In the genomic region with DNA sequence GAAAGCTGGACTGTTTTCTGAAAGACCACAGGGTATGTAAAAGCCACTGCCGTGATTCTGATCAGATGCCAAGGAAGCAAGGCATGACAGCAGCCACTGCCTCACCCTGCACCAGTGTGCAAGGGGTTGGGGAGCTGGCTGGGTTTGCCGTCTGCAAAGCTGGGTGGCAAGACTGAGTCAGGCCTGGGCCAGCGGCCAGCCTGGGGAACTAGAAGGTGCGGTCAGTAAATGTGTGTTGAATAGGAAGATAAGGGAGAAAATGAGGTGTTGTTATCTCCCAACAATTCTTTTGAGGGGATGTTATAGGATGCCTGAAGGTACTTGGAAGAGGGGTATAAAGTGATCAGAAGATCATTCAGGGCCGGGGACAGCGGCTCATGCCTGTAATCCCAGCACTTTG, we compare ENCODE assay signal across 1 cellular context.
TF ChIP-seq lines count a peak whose summit lies in the region.

No MANE protein-coding gene starts in this region.

TF ChIP-seq in HCT116, 20 proteins besides CTCF, POLR2A, EP300 and RAD21 (continued from another document):
- TF ChIP-seq ZBTB33 (IDR thresholded peaks at IDR 0.05; ENCODE audit: extremely low read depth, insufficient replicate concordance, low read length) = no peak
- TF ChIP-seq FOSL1 (IDR thresholded peaks at IDR 0.05; ENCODE audit: low read depth) = peak; percentile 83
- TF ChIP-seq POLR2AphosphoS5 (IDR thresholded peaks at IDR 0.05; ENCODE audit: low read depth, low read length) = peak; percentile 44; the same call in 1 of the 2 replicates
- TF ChIP-seq ZNF274 (IDR thresholded peaks at IDR 0.05; ENCODE audit: low read depth, low read length) = no peak
- no peak for TF ChIP-seq EGR1 (IDR thresholded peaks at IDR 0.05; ENCODE audit: low read depth)
- TF ChIP-seq ELF1 (IDR thresholded peaks at IDR 0.05; ENCODE audit: borderline replicate concordance, low read depth) = no peak
- no peak for TF ChIP-seq EZH2 (IDR thresholded peaks at IDR 0.05)
- no peak for TF ChIP-seq TCF7L2 (IDR thresholded peaks at IDR 0.05; ENCODE audit: borderline replicate concordance, extremely low read depth, insufficient read depth, insufficient read length)
- TF ChIP-seq CBX3 (IDR thresholded peaks at IDR 0.05; ENCODE audit: low read depth) = peak; percentile 82; the same call in 1 of the 2 replicates
- no peak for TF ChIP-seq REST (IDR thresholded peaks at IDR 0.05; ENCODE audit: low read depth)
- peak; percentile 62 for TF ChIP-seq MAX (IDR thresholded peaks at IDR 0.05)
- no peak for TF ChIP-seq SIN3A (IDR thresholded peaks at IDR 0.05; ENCODE audit: low read depth)
- no peak for TF ChIP-seq CEBPB (IDR thresholded peaks at IDR 0.05; ENCODE audit: low read depth)
- TF ChIP-seq EZH2phosphoT487 (IDR thresholded peaks at IDR 0.05; ENCODE audit: borderline replicate concordance) = no peak
